Comparison of ENCODE assay signal across 9 cellular contexts in the genomic region with DNA sequence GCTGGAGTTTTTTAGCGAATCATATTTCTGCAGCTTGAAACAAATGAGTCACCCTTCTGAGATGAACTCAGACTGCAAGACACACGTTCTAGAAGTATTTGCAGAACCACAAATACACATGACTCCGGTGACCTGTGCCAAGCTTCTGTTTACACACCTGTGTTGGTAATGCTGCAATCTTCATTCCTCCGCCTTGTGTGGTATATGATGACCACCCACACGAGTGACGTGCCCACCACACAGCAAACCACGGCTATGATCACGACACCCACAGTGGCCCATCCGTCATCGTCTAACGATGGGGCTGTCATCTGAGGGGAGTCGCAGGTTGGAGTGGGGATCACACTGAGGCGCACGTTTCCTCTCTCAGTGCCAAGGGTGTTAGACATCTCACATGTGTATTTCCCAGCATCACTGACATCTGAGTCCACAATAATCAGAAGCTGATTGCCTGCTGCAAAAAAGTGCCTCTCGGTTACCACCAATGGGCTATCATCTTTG. TPM values are rescaled to one million over a fixed set of nuclear protein-coding genes. Genes with fewer than 3 reads are reported as not detected.
A peak's percentile ranks its signal among the peaks of the same experiment; 100 is the strongest.
DNase-seq lines count a peak whose midpoint lies in the region; ATAC-seq and TF ChIP-seq lines count a peak whose summit lies in the region.
"Had no signal": no experiment of that assay in that cellular context is flagged by ENCODE, and none has a peak within 500 bp of the region (broad histone marks: within the 10 kb centered on the region; RNA-seq: fewer than 3 reads in every experiment).

No MANE protein-coding gene starts in this region.

- TF ChIP-seq CTCF in Panc1 (IDR thresholded peaks at IDR 0.05) (no peak), fibroblast of the aortic adventitia (IDR thresholded peaks at IDR 0.05; ENCODE audit: insufficient read depth, low read length) (no peak), tibial nerve (IDR thresholded peaks at IDR 0.05) (no peak), dorsolateral prefrontal cortex (IDR thresholded peaks at IDR 0.05 in 54 of 56, conservative IDR thresholded peaks at IDR 0.05 in 2 of 56; ENCODE audit: low read depth in 1 of 56, partially characterized antibody in 56 of 56) (no peak)

- H3K27me3 ChIP-seq in Panc1 (ENCODE audit: control insufficient read depth, insufficient read depth, low read length) (no peaks in the 10 kb centered on the region), tibial nerve (no peaks in the 10 kb centered on the region), dorsolateral prefrontal cortex (no peaks in the 10 kb centered on the region)

- in situ Hi-C loops in Panc1 (cut with HindIII; ENCODE audit: low pct_unique_long_range_greater_than_20kb, low sequenced_read_pairs), result no loop called here

- H3K4me1 ChIP-seq in Panc1 (ENCODE audit: control insufficient read depth, insufficient read depth, low read length) (no peaks in the 10 kb centered on the region), tibial nerve (peaks cover 0 to 15% (median 2%) of the 10 kb centered on the region in 4 donors)

- no TSS peak for BruUV-seq in Panc1 (replicated peaks; lab: Mats Ljungman, UMichigan)

- TF ChIP-seq EP300 in tibial nerve (IDR thresholded peaks at IDR 0.05), result peak in 1 of 2 donors; percentile 86

- POLR2A ChIA-PET in Panc1 (lab: Charles Lee), result no interaction called here

- no peak overlapping the region for H3K27ac ChIP-seq in Panc1 (ENCODE audit: low read length)
- peak overlapping the region in 1 of 4 donors; percentile 25 for H3K27ac ChIP-seq in tibial nerve
- H3K27ac ChIP-seq in dorsolateral prefrontal cortex, result no peak overlapping the region

- no peak for TF ChIP-seq POLR2A in tibial nerve (IDR thresholded peaks at IDR 0.05)

- DNase-seq in NCI-H146 (lab: John Stamatoyannopoulos, UW) (peak; percentile 22), NCI-H146 treated with DMSO at 0.1 percent for 48 hours (lab: John Stamatoyannopoulos, UW; ENCODE audit: unreplicated experiment) (no peak), Panc1 (ENCODE audit: low read depth, low spot score) (peak; percentile 84), fibroblast of the aortic adventitia (ENCODE audit: low read depth) (peak; percentile 45), tibial nerve (ENCODE audit: low spot score in 2 of 2) (peak; percentile 29 to 64), dorsolateral prefrontal cortex (no peak)
- DNase-seq in stimulated activated CD4-positive, alpha-beta T cell treated with anti-CD3 and anti-CD28 coated beads, Interleukin-2, amount 100 ng/mL, for 24 hours, result no peak
- DNase-seq: activated CD4-positive, alpha-beta memory T cell treated with anti-CD3 and anti-CD28 coated beads for 36 hours had no signal

- 62 to 78% methylated on average over 15 of the region's 15 CpGs for WGBS in tibial nerve, 2 donors

- ATAC-seq in Panc1 (no peak), HG03135 (IDR thresholded peaks at IDR 0.05; ENCODE audit: unreplicated experiment) (no peak)

- intact Hi-C loops in Panc1 (cut with micrococcal nuclease; ENCODE audit: unreplicated experiment), result no loop called here
- intact Hi-C loops in dorsolateral prefrontal cortex (cut with DNase I), result no loop called here

- peaks cover 9% of the 10 kb centered on the region; the same call in 1 of the 2 replicates for H3K36me3 ChIP-seq in Panc1 (ENCODE audit: control insufficient read depth, insufficient read depth, low read length)
- peaks cover 0 to 95% (median 6%) of the 10 kb centered on the region in 3 donors for H3K36me3 ChIP-seq in tibial nerve

- H3K4me3 ChIP-seq in Panc1 (ENCODE audit: low read depth in 2 of 2, low read length in 2 of 2) (no peak overlapping the region), fibroblast of the aortic adventitia (ENCODE audit: low read depth, low read length) (no peak overlapping the region), tibial nerve (no peak overlapping the region), dorsolateral prefrontal cortex (no peak overlapping the region)

- H3K9me3 ChIP-seq in Panc1 (ENCODE audit: control insufficient read depth, insufficient read depth, low read depth, low read length) (no peaks in the 10 kb centered on the region), tibial nerve (no peaks in the 10 kb centered on the region)

- CTCF ChIA-PET in Panc1 (lab: Charles Lee), result no interaction called here

RNA-seq across cellular contexts. Expression of gene LRIG3, which starts 43.0 kb away (rescaled TPM):
- total RNA-seq in Panc1 (2021; ENCODE audit: unreplicated experiment) (12.1 TPM), fibroblast of the aortic adventitia (ENCODE audit: low replicate concordance) (88.8 and 197 TPM in 2 replicates), tibial nerve (100 to 1,000 TPM in 1 of 4 donors, 10 to 100 TPM in 3; 60.3 to 120 (median 78.3) TPM), dorsolateral prefrontal cortex (10 to 100 TPM in 58 of 120 experiments, 1 to 10 TPM in 62; 3.5 to 26.0 (median 9.9) TPM)
- polyA plus RNA-seq in Panc1 (2012; ENCODE audit: insufficient read length), result 4.1 TPM

Comparison
In these comparisons a context has a peak if more than half of its experiments do, and no peak if none do; other contexts are left out.
1. DNase-seq: peak in NCI-H146 (single experiment), Panc1 (single experiment), fibroblast of the aortic adventitia (single experiment) and tibial nerve (2 of 2); none in NCI-H146 treated with DMSO at 0.1 percent for 48 hours (single experiment), stimulated activated CD4-positive, alpha-beta T cell treated with anti-CD3 and anti-CD28 coated beads, Interleukin-2, amount 100 ng/mL, for 24 hours (0 of 2) and dorsolateral prefrontal cortex (0 of 10).